1 cellular context compared by ENCODE assay signal in the genomic region with DNA sequence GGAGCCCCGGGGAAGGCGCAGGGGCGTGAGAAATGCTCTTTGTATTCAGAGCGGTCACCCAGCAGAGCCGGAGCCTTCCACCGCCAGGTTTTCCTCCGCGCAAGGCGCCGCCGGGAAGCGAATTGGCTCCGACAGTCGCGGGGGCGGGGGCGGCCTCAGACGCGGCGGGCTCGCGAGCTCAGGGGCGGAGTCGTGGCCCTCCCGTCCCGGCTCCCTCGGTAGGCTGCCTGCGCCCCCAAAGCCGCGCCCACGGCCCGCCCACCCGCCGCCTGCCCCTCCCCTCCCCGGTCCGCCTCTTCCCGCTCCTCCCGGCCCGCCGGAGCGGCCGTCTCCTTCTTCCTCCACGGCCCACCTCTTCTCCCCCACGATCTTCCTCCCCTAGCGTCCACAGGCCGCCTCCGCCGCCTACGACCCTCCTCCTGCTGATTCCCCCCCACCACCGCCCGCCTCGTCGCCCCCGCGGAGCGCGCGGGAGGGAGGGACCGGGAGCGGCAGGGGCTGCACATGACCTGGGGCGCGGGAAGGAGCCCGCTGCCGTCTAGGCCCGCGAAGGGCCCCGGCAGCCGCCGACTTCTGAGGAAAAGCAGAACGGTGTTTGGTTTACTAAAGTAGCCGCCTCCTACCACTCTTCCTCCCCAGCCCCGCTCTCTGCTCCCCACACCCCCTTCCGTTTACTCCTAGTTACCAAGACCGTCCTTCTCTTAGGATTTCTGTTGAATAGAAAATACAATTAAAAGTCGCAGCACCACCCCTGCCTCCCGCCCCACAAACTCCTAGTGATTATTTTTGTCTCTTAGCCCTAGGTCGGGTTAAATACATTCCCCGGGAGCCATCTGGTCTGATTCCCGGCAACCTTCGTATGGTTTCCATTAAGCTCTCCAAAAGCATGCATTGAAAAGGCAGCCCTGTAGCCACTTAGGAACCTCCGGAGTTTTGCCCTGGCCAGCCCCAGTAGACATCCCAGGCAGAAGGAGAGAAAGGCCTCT.
TF ChIP-seq lines count a peak whose summit lies in the region.

No MANE protein-coding gene starts in this region.

TF ChIP-seq in GM12878, 131 proteins besides CTCF, POLR2A, EP300 and RAD21 (continued from another document):
- no peak for TF ChIP-seq EZH2 (IDR thresholded peaks at IDR 0.05; ENCODE audit: borderline replicate concordance, control insufficient read depth, low read depth, low read length)
- TF ChIP-seq, protein P1, sequence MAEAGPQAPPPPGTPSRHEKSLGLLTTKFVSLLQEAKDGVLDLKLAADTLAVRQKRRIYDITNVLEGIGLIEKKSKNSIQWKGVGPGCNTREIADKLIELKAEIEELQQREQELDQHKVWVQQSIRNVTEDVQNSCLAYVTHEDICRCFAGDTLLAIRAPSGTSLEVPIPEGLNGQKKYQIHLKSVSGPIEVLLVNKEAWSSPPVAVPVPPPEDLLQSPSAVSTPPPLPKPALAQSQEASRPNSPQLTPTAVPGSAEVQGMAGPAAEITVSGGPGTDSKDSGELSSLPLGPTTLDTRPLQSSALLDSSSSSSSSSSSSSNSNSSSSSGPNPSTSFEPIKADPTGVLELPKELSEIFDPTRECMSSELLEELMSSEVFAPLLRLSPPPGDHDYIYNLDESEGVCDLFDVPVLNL (IDR thresholded peaks at IDR 0.05; ENCODE audit: low read depth, low read length) = no peak
- TF ChIP-seq, protein P2, sequence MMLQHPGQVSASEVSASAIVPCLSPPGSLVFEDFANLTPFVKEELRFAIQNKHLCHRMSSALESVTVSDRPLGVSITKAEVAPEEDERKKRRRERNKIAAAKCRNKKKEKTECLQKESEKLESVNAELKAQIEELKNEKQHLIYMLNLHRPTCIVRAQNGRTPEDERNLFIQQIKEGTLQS (IDR thresholded peaks at IDR 0.05; ENCODE audit: borderline replicate concordance, extremely low read depth, low read depth, low read length) = no peak
- TF ChIP-seq, protein P3, sequence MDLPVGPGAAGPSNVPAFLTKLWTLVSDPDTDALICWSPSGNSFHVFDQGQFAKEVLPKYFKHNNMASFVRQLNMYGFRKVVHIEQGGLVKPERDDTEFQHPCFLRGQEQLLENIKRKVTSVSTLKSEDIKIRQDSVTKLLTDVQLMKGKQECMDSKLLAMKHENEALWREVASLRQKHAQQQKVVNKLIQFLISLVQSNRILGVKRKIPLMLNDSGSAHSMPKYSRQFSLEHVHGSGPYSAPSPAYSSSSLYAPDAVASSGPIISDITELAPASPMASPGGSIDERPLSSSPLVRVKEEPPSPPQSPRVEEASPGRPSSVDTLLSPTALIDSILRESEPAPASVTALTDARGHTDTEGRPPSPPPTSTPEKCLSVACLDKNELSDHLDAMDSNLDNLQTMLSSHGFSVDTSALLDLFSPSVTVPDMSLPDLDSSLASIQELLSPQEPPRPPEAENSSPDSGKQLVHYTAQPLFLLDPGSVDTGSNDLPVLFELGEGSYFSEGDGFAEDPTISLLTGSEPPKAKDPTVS (IDR thresholded peaks at IDR 0.05; ENCODE audit: low read depth, low read length) = no peak
- TF ChIP-seq, protein P4, sequence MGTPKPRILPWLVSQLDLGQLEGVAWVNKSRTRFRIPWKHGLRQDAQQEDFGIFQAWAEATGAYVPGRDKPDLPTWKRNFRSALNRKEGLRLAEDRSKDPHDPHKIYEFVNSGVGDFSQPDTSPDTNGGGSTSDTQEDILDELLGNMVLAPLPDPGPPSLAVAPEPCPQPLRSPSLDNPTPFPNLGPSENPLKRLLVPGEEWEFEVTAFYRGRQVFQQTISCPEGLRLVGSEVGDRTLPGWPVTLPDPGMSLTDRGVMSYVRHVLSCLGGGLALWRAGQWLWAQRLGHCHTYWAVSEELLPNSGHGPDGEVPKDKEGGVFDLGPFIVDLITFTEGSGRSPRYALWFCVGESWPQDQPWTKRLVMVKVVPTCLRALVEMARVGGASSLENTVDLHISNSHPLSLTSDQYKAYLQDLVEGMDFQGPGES (IDR thresholded peaks at IDR 0.05) = no peak
